In genomic region chr12:85725991-85726390, GRCh38 we compare ENCODE assay signal across 17 cellular contexts.
DNase-seq lines count a peak whose midpoint lies in the region; ATAC-seq and TF ChIP-seq lines count a peak whose summit lies in the region.
"Had no signal": no experiment of that assay in that cellular context is flagged by ENCODE, and none has a peak within 500 bp of the region (broad histone marks: within the 10 kb centered on the region; RNA-seq: fewer than 3 reads in every experiment).

No MANE protein-coding gene starts in this region.

- DNase-seq in COR-L47 (lab: John Stamatoyannopoulos, UW) = peak; percentile 24
- no peak for DNase-seq in HCT116 (ENCODE audit: low read depth, low spot score)
- no peak for DNase-seq in OCI-LY7 (ENCODE audit: low spot score)
- peak; percentile 12 for DNase-seq in fibroblast of mammary gland (ENCODE audit: low read depth)
- no peak for DNase-seq in foreskin melanocyte
- DNase-seq: adrenal gland; DND-41; naive thymus-derived CD8-positive, alpha-beta T cell; NCI-H1694; psoas muscle; stimulated activated naive CD8-positive, alpha-beta T cell treated with anti-CD3 and anti-CD28 coated beads, Interleukin-15, Interleukin-2, amounts not matched to agents 100 U/mL and 50 U/mL, for 24 hours; T-cell; upper lobe of right lung had no signal

- H2AFZ ChIP-seq in HCT116 (ENCODE audit: low read depth, low read length, poor library complexity, severe bottlenecking) (no peak overlapping the region), OCI-LY7 (ENCODE audit: low read length) (no peak overlapping the region)

- H3K9me2 ChIP-seq in HCT116 (ENCODE audit: insufficient read depth) (no peaks in the 10 kb centered on the region), OCI-LY7 (ENCODE audit: insufficient read depth, low read length) (no peaks in the 10 kb centered on the region)

- H3K4me2 ChIP-seq in HCT116 (ENCODE audit: low read length) (no peak overlapping the region), OCI-LY7 (ENCODE audit: low read length) (no peak overlapping the region)

- H3K9me3 ChIP-seq in HCT116 (ENCODE audit: control insufficient read depth in 1 of 2, insufficient read depth in 1 of 2, low read depth in 1 of 2, low read length in 2 of 2) (no peaks in the 10 kb centered on the region), OCI-LY7 (ENCODE audit: low read length) (no peaks in the 10 kb centered on the region)
- H3K9me3 ChIP-seq: adrenal gland, psoas muscle, upper lobe of right lung had no signal

- 0 out of 6 replicates have a peak, but pooled peaks of 1 of the 3 experiments have one; percentile 11 for TF ChIP-seq CTCF in HCT116 (IDR thresholded peaks at IDR 0.05 in 2 of 3, conservative IDR thresholded peaks at IDR 0.05 in 1 of 3; ENCODE audit: borderline replicate concordance in 1 of 3, insufficient read depth in 1 of 3, low read depth in 2 of 3, low read length in 2 of 3)
- TF ChIP-seq CTCF in OCI-LY7 (conservative IDR thresholded peaks at IDR 0.05; ENCODE audit: low read length) = 0 out of 2 replicates have a peak, but pooled peaks have one; percentile 14
- no peak for TF ChIP-seq CTCF in fibroblast of mammary gland (conservative IDR thresholded peaks at IDR 0.05; ENCODE audit: control insufficient read depth, insufficient read depth, low read depth, low read length)

- H3K4me3 ChIP-seq in HCT116 (replicated peaks in 1 of 2; ENCODE audit: low read depth in 1 of 2, low read length in 2 of 2) (no peak overlapping the region), OCI-LY7 (ENCODE audit: low read depth, low read length, poor library complexity, severe bottlenecking) (no peak overlapping the region), fibroblast of mammary gland (ENCODE audit: control insufficient read depth, low read depth, low read length) (no peak overlapping the region)
- H3K4me3 ChIP-seq: adrenal gland, psoas muscle, upper lobe of right lung had no signal

- TF ChIP-seq RAD21 in HCT116 (IDR thresholded peaks at IDR 0.05; ENCODE audit: low read depth) = peak; percentile 28; the same call in 1 of the 2 replicates

- H3K27me3 ChIP-seq in HCT116 (ENCODE audit: insufficient read depth, low read length) = no peaks in the 10 kb centered on the region
- H3K27me3 ChIP-seq: adrenal gland, upper lobe of right lung had no signal

- H3K9ac ChIP-seq in HCT116 (ENCODE audit: low read length) = no peak overlapping the region

- no peaks in the 10 kb centered on the region for H3K79me2 ChIP-seq in HCT116 (ENCODE audit: insufficient read depth, low read length)
- H3K79me2 ChIP-seq in OCI-LY7 (ENCODE audit: insufficient read depth, low read depth, low read length) = no peaks in the 10 kb centered on the region

- POLR2A ChIA-PET in HCT116 (lab: Charles Lee) (no interaction called here), OCI-LY7 (lab: Charles Lee) (interaction anchor here (0.6 kb wide), 1 partner anchor 240 kb away, joined by 3 read pairs; no protein-coding TSS in a partner anchor)

- H4K20me1 ChIP-seq in HCT116 (ENCODE audit: insufficient read depth) (no peaks in the 10 kb centered on the region), OCI-LY7 (ENCODE audit: insufficient read depth, low read length) (no peaks in the 10 kb centered on the region)

- H3K4me1 ChIP-seq in HCT116 (ENCODE audit: control insufficient read depth in 1 of 2, insufficient read depth in 2 of 2, low read length in 2 of 2) = no peaks in the 10 kb centered on the region
- no peaks in the 10 kb centered on the region for H3K4me1 ChIP-seq in OCI-LY7 (ENCODE audit: insufficient read depth, low read length, poor library complexity, severe bottlenecking)
- H3K4me1 ChIP-seq: adrenal gland, psoas muscle, upper lobe of right lung had no signal

- RAD21 ChIA-PET in HCT116 (lab: Charles Lee; ENCODE audit: low non-redundant PET in 1 of 2, low total read pairs in 2 of 2, uncharacterized antibody in 2 of 2, unreplicated experiment in 2 of 2) = no interaction called here

- TF ChIP-seq POLR2A in HCT116 (IDR thresholded peaks at IDR 0.05; ENCODE audit: borderline replicate concordance, extremely low read depth, insufficient read depth, insufficient read length) = no peak

- intact Hi-C loops in HCT116 (cut with micrococcal nuclease) = no loop called here
- intact Hi-C loops in OCI-LY7 (cut with micrococcal nuclease; ENCODE audit: unreplicated experiment) = no loop called here

- no peaks in the 10 kb centered on the region for H3K36me3 ChIP-seq in HCT116 (ENCODE audit: control insufficient read depth in 1 of 2, insufficient read depth in 2 of 2, low read length in 2 of 2)
- no peaks in the 10 kb centered on the region for H3K36me3 ChIP-seq in OCI-LY7 (ENCODE audit: insufficient read depth, low read length)
- H3K36me3 ChIP-seq: adrenal gland, upper lobe of right lung had no signal

- BruUV-seq in HCT116 (replicated peaks; lab: Mats Ljungman, UMichigan) (no TSS peak), OCI-LY7 (replicated peaks; lab: Mats Ljungman, UMichigan) (no TSS peak)

- ATAC-seq in HCT116 (peak; percentile 42; the same call in 1 of the 2 replicates), HG03469 (IDR thresholded peaks at IDR 0.05; ENCODE audit: unreplicated experiment) (no peak), GM19455 (IDR thresholded peaks at IDR 0.05; ENCODE audit: unreplicated experiment) (no peak), GM19023 (IDR thresholded peaks at IDR 0.05; ENCODE audit: unreplicated experiment) (no peak)
- ATAC-seq: naive thymus-derived CD8-positive, alpha-beta T cell; psoas muscle; stimulated activated naive CD8-positive, alpha-beta T cell treated with anti-CD3 and anti-CD28 coated beads, Interleukin-15, Interleukin-2, amounts not matched to agents 100 U/mL and 50 U/mL, for 24 hours; T-cell; upper lobe of right lung; WTC11 had no signal

- H3K27ac ChIP-seq in HCT116 (ENCODE audit: low read depth, low read length) = no peak overlapping the region
- no peak overlapping the region for H3K27ac ChIP-seq in OCI-LY7 (ENCODE audit: low read depth, low read length, poor library complexity, severe bottlenecking)
- H3K27ac ChIP-seq: adrenal gland, psoas muscle, upper lobe of right lung had no signal

- CTCF ChIA-PET in HCT116 (lab: Charles Lee) (no interaction called here), OCI-LY7 (lab: Charles Lee; ENCODE audit: unreplicated experiment) (no interaction called here)

TF ChIP-seq in HCT116, 20 proteins besides CTCF, POLR2A, EP300 and RAD21:
- no peak for TF ChIP-seq SP1 (IDR thresholded peaks at IDR 0.05; ENCODE audit: low read depth)
- no peak for TF ChIP-seq EZH2 (IDR thresholded peaks at IDR 0.05)
- TF ChIP-seq SRF (IDR thresholded peaks at IDR 0.05; ENCODE audit: low read depth) = no peak
- no peak for TF ChIP-seq ZNF274 (IDR thresholded peaks at IDR 0.05; ENCODE audit: low read depth, low read length)
- TF ChIP-seq JUND (IDR thresholded peaks at IDR 0.05) = no peak
- no peak for TF ChIP-seq EZH2phosphoT487 (IDR thresholded peaks at IDR 0.05; ENCODE audit: borderline replicate concordance)

Comparison
In these comparisons a context has a peak if more than half of its experiments do, and no peak if none do; other contexts are left out.
1. DNase-seq: peak in COR-L47 (single experiment) and fibroblast of mammary gland (single experiment); none in HCT116 (single experiment), OCI-LY7 (single experiment) and foreskin melanocyte (single experiment).